ENCODE assay signal across 27 cellular contexts in the genomic region with DNA sequence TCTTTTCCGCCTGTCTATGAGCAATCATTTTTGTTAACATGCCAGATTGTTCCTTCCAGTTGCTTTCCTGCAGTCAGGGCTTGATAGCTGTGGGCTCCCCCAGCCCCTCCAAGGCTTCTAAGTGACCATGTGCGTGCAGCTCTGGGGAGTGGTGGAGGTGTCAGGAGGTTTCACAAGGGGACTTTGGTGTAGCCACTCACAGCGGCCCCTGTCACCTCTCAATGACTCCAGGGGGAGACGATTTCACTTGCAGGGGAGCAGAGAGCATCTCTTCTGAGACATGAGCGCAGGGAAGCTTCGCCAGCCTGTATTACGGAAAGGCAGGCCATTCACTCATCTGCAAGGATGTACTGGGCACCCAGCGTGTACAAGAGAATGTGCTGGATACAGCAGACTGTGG. TPM values are rescaled to one million over a fixed set of nuclear protein-coding genes. Genes with fewer than 3 reads are reported as not detected.
"Had no signal": no experiment of that assay in that cellular context is flagged by ENCODE, and none has a peak within 500 bp of the region (broad histone marks: within the 10 kb centered on the region; RNA-seq: fewer than 3 reads in every experiment).

No MANE protein-coding gene starts in this region.

- ATAC-seq: activated CD8-positive, alpha-beta T cell treated with anti-CD3 and anti-CD28 coated beads for 36 hours; activated naive CD8-positive, alpha-beta T cell treated with anti-CD3 and anti-CD28 coated beads, Interleukin-2, amount 50 U/mL, for 24 hours; PC-3 had no signal

- FAIRE-seq: bronchial epithelial cell, TTC549 had no signal

- DNase-seq: activated CD4-positive, alpha-beta T cell treated with anti-CD3 and anti-CD28 coated beads, Interleukin-2, amount 10 ng/mL, durations not matched to agents 24 days and 14 days; activated CD4-positive, alpha-beta T cell treated with anti-CD3 and anti-CD28 coated beads, Interleukin-2, amount 50 U/mL, for 4 hours; activated CD8-positive, alpha-beta T cell treated with anti-CD3 and anti-CD28 coated beads for 36 hours; activated effector memory CD4-positive, alpha-beta T cell treated with Interleukin-2 at 50 U/mL for 16 hours; activated naive CD4-positive, alpha-beta T cell treated with anti-CD3 and anti-CD28 coated beads, Interleukin-2, amount 10 ng/mL, durations not matched to agents 7 days and 5 days; activated naive CD8-positive, alpha-beta T cell treated with anti-CD3 and anti-CD28 coated beads, Interleukin-2, amount 50 U/mL, for 24 hours; activated T-cell treated with anti-CD3 and anti-CD28 coated beads, Interleukin-2, amount 50 U/mL, for 24 hours; anterior cingulate cortex; central memory CD4-positive, alpha-beta T cell; Karpas-422; KBM-7; NCI-H1048; NCI-H1105 treated with DMSO at 0.1 percent for 48 hours; NCI-H1436; NCI-H1694; NCI-H2029; NCI-H510A; NCI-H526; NCI-H748 treated with DMSO at 0.1 percent for 48 hours; NK-92 treated with Interleukin-12 subunit alpha and Interleukin-12 subunit beta, amount 100 ng/mL, for 24 hours; PC-3; Right ventricle myocardium superior had no signal

RNA-seq across cellular contexts. Expression of gene GPR78, which starts 3.1 kb away (rescaled TPM):
- total RNA-seq: activated CD4-positive, alpha-beta T cell treated with anti-CD3 and anti-CD28 coated beads, Interleukin-2, amount 10 ng/mL, durations not matched to agents 24 days and 14 days; activated CD8-positive, alpha-beta memory T cell treated with anti-CD3 and anti-CD28 coated beads for 36 hours; activated CD8-positive, alpha-beta T cell treated with anti-CD3 and anti-CD28 coated beads for 36 hours; activated T-helper 1 cell treated with anti-CD3 and anti-CD28 coated beads, Interleukin-12 subunit alpha, Interleukin-12 subunit beta, Interleukin-2, Interleukin-4 antibody, amounts not matched to agents 30 ng/mL and 10 ng/mL and 1 ng/mL, durations not matched to agents 14 hours and 24 hours and 36 hours; MCF 10A; Right ventricle myocardium superior had no signal

RNA-seq across cellular contexts. Expression of gene CPZ, which starts 15.5 kb away (rescaled TPM):
- total RNA-seq: activated CD4-positive, alpha-beta T cell treated with anti-CD3 and anti-CD28 coated beads, Interleukin-2, amount 10 ng/mL, durations not matched to agents 24 days and 14 days; activated CD8-positive, alpha-beta memory T cell treated with anti-CD3 and anti-CD28 coated beads for 36 hours; activated CD8-positive, alpha-beta T cell treated with anti-CD3 and anti-CD28 coated beads for 36 hours; activated T-helper 1 cell treated with anti-CD3 and anti-CD28 coated beads, Interleukin-12 subunit alpha, Interleukin-12 subunit beta, Interleukin-2, Interleukin-4 antibody, amounts not matched to agents 30 ng/mL and 10 ng/mL and 1 ng/mL, durations not matched to agents 14 hours and 24 hours and 36 hours; MCF 10A; Right ventricle myocardium superior had no signal
